In the genomic region with DNA sequence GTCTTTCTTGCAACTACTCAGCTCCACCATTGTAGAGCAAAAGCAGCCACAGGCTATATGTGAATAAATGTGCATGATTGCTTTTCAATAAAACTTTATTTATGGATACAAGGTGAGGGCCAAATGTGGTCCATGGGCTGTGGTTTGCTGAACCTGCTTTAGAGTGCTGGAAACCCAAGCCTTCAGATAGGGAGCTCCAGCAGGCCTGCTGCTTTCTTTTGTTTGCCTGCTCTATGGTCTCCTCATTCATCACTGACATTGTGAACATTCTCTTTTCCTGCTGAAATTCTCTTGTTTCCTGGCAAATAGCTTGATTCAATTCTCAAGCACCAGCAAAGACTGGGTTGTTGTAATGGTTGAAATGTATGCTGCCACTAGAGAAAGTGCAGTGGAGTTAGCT, we compare ENCODE assay signal across 28 cellular contexts. TPM values are rescaled to one million over a fixed set of nuclear protein-coding genes. Genes with fewer than 3 reads are reported as not detected.
"Had no signal": no experiment of that assay in that cellular context is flagged by ENCODE, and none has a peak within 500 bp of the region (broad histone marks: within the 10 kb centered on the region; RNA-seq: fewer than 3 reads in every experiment).

No MANE protein-coding gene starts in this region.

- H3K9me3 Mint-ChIP-seq: activated CD4-positive, alpha-beta memory T cell treated with anti-CD3 and anti-CD28 coated beads, Interleukin-2, amount 10 ng/mL, durations not matched to agents 7 days and 5 days; activated CD4-positive, alpha-beta T cell treated with anti-CD3 and anti-CD28 coated beads, Interleukin-2, amount 10 ng/mL, durations not matched to agents 7 days and 5 days; activated naive CD4-positive, alpha-beta T cell treated with anti-CD3 and anti-CD28 coated beads, Interleukin-2, amount 10 ng/mL, durations not matched to agents 7 days and 5 days; activated naive CD4-positive, alpha-beta T cell treated with anti-CD3 and anti-CD28 coated beads, Interleukin-2, amount 50 U/mL, for 72 hours; activated T-cell treated with anti-CD3 and anti-CD28 coated beads, Interleukin-2, amount 50 U/mL, for 24 hours; activated T-cell treated with anti-CD3 and anti-CD28 coated beads, Interleukin-2, amount 50 U/mL, for 72 hours; central memory CD8-positive, alpha-beta T cell; endodermal cell had no signal

- DNase-seq: activated CD4-positive, alpha-beta memory T cell treated with anti-CD3 and anti-CD28 coated beads, Interleukin-2, amount 10 ng/mL, durations not matched to agents 7 days and 5 days; activated CD4-positive, alpha-beta T cell treated with anti-CD3 and anti-CD28 coated beads for 4 hours; activated CD4-positive, alpha-beta T cell treated with anti-CD3 and anti-CD28 coated beads, Interleukin-2, amount 10 ng/mL, durations not matched to agents 7 days and 5 days; activated CD4-positive, alpha-beta T cell treated with anti-CD3 and anti-CD28 coated beads, Interleukin-2, amount 50 U/mL, for 4 hours; activated CD4-positive, CD25-positive, alpha-beta regulatory T cell; activated CD4-positive, CD25-positive, alpha-beta regulatory T cell treated with anti-CD3 and anti-CD28 coated beads, Interleukin-2, amount 50 U/mL, for 72 hours; activated CD8-positive, alpha-beta memory T cell treated with anti-CD3 and anti-CD28 coated beads, Interleukin-2, amount 50 U/mL, for 48 hours; activated gamma-delta T cell; activated naive CD4-positive, alpha-beta T cell; activated naive CD4-positive, alpha-beta T cell treated with anti-CD3 and anti-CD28 coated beads, Interleukin-2, amount 10 ng/mL, durations not matched to agents 7 days and 5 days; activated T-cell treated with anti-CD3 and anti-CD28 coated beads for 4 hours; activated T-cell treated with anti-CD3 and anti-CD28 coated beads, Interleukin-2, amount 50 U/mL, for 24 hours; activated T-cell treated with anti-CD3 and anti-CD28 coated beads, Interleukin-2, amount 50 U/mL, for 72 hours; amniotic stem cell; anterior cingulate cortex; brain microvascular endothelial cell; cortex of kidney; dermis blood vessel endothelial cell; effector memory CD4-positive, alpha-beta T cell; endodermal cell; foreskin keratinocyte; gastrocnemius medialis; heart right ventricle; T-helper 2 cell had no signal

- H3K27me3 ChIP-seq: brain microvascular endothelial cell, gastrocnemius medialis, heart right ventricle had no signal

- H3K4me3 Mint-ChIP-seq: activated CD4-positive, alpha-beta memory T cell treated with anti-CD3 and anti-CD28 coated beads, Interleukin-2, amount 10 ng/mL, durations not matched to agents 7 days and 5 days; activated CD4-positive, alpha-beta T cell treated with anti-CD3 and anti-CD28 coated beads, Interleukin-2, amount 10 ng/mL, durations not matched to agents 7 days and 5 days; activated naive CD4-positive, alpha-beta T cell treated with anti-CD3 and anti-CD28 coated beads, Interleukin-2, amount 10 ng/mL, durations not matched to agents 7 days and 5 days; activated T-cell treated with anti-CD3 and anti-CD28 coated beads, Interleukin-2, amount 50 U/mL, for 24 hours; activated T-cell treated with anti-CD3 and anti-CD28 coated beads, Interleukin-2, amount 50 U/mL, for 72 hours; central memory CD8-positive, alpha-beta T cell; endodermal cell had no signal

- H3K36me3 ChIP-seq: brain microvascular endothelial cell, gastrocnemius medialis, heart right ventricle had no signal

- H3K4me1 Mint-ChIP-seq: activated CD4-positive, alpha-beta memory T cell treated with anti-CD3 and anti-CD28 coated beads, Interleukin-2, amount 10 ng/mL, durations not matched to agents 7 days and 5 days; activated CD4-positive, alpha-beta T cell treated with anti-CD3 and anti-CD28 coated beads, Interleukin-2, amount 10 ng/mL, durations not matched to agents 7 days and 5 days; activated naive CD4-positive, alpha-beta T cell treated with anti-CD3 and anti-CD28 coated beads, Interleukin-2, amount 10 ng/mL, durations not matched to agents 7 days and 5 days; central memory CD8-positive, alpha-beta T cell had no signal

- H3K27ac ChIP-seq: brain microvascular endothelial cell, foreskin keratinocyte, gastrocnemius medialis, heart right ventricle had no signal

- H3K4me3 ChIP-seq: gastrocnemius medialis, heart right ventricle had no signal

- ATAC-seq: activated naive CD4-positive, alpha-beta T cell treated with anti-CD3 and anti-CD28 coated beads, Interleukin-2, amount 50 U/mL, for 72 hours; activated T-cell treated with anti-CD3 and anti-CD28 coated beads, Interleukin-2, amount 50 U/mL, for 72 hours; esophagus mucosa; foreskin keratinocyte; gastrocnemius medialis had no signal

- H3K4me1 ChIP-seq: foreskin keratinocyte, gastrocnemius medialis, heart right ventricle had no signal

- H3K9me3 ChIP-seq: gastrocnemius medialis, heart right ventricle had no signal

- H3K27ac Mint-ChIP-seq: activated CD4-positive, alpha-beta memory T cell treated with anti-CD3 and anti-CD28 coated beads, Interleukin-2, amount 10 ng/mL, durations not matched to agents 7 days and 5 days; activated CD4-positive, alpha-beta T cell treated with anti-CD3 and anti-CD28 coated beads, Interleukin-2, amount 10 ng/mL, durations not matched to agents 7 days and 5 days; activated naive CD4-positive, alpha-beta T cell treated with anti-CD3 and anti-CD28 coated beads, Interleukin-2, amount 10 ng/mL, durations not matched to agents 7 days and 5 days; activated naive CD4-positive, alpha-beta T cell treated with anti-CD3 and anti-CD28 coated beads, Interleukin-2, amount 50 U/mL, for 72 hours; activated T-cell treated with anti-CD3 and anti-CD28 coated beads, Interleukin-2, amount 50 U/mL, for 24 hours; activated T-cell treated with anti-CD3 and anti-CD28 coated beads, Interleukin-2, amount 50 U/mL, for 72 hours; endodermal cell had no signal

- H3K27me3 Mint-ChIP-seq: activated CD4-positive, alpha-beta memory T cell treated with anti-CD3 and anti-CD28 coated beads, Interleukin-2, amount 10 ng/mL, durations not matched to agents 7 days and 5 days; activated CD4-positive, alpha-beta T cell treated with anti-CD3 and anti-CD28 coated beads, Interleukin-2, amount 10 ng/mL, durations not matched to agents 7 days and 5 days; activated naive CD4-positive, alpha-beta T cell treated with anti-CD3 and anti-CD28 coated beads, Interleukin-2, amount 10 ng/mL, durations not matched to agents 7 days and 5 days; activated T-cell treated with anti-CD3 and anti-CD28 coated beads, Interleukin-2, amount 50 U/mL, for 24 hours; central memory CD8-positive, alpha-beta T cell had no signal

- H3K36me3 Mint-ChIP-seq: activated naive CD4-positive, alpha-beta T cell treated with anti-CD3 and anti-CD28 coated beads, Interleukin-2, amount 10 ng/mL, durations not matched to agents 7 days and 5 days; activated naive CD4-positive, alpha-beta T cell treated with anti-CD3 and anti-CD28 coated beads, Interleukin-2, amount 50 U/mL, for 72 hours had no signal

RNA-seq across cellular contexts. Expression of gene EGFLAM, which starts 26.0 kb away (rescaled TPM):
- total RNA-seq: activated CD4-positive, alpha-beta memory T cell treated with anti-CD3 and anti-CD28 coated beads, Interleukin-2, amount 10 ng/mL, durations not matched to agents 7 days and 5 days; activated CD4-positive, alpha-beta T cell treated with anti-CD3 and anti-CD28 coated beads, Interleukin-2, amount 10 ng/mL, durations not matched to agents 7 days and 5 days; activated naive CD4-positive, alpha-beta T cell treated with anti-CD3 and anti-CD28 coated beads, Interleukin-2, amount 50 U/mL, for 72 hours; activated T-cell treated with anti-CD3 and anti-CD28 coated beads, Interleukin-2, amount 50 U/mL, for 72 hours; T-helper 1 cell treated with Interleukin-12 subunit alpha and Interleukin-12 subunit beta and Interleukin-4 antibody, amounts not matched to agents 30 ng/mL and 1 ng/mL, for 36 hours had no signal
